7 cellular contexts compared by ENCODE assay signal in genomic region chr2:113080134-113080533, GRCh38. TPM values are rescaled to one million over a fixed set of nuclear protein-coding genes. Genes with fewer than 3 reads are reported as not detected.
DNase-seq lines count a peak whose midpoint lies in the region; ATAC-seq and TF ChIP-seq lines count a peak whose summit lies in the region.

No MANE protein-coding gene starts in this region.

- TF ChIP-seq CTCF in GM13976 (IDR thresholded peaks at IDR 0.05; ENCODE audit: borderline replicate concordance, control extremely low read depth, extremely low read depth, insufficient read depth, missing control alignments) = peak; percentile 68
- peak; percentile 88 for TF ChIP-seq CTCF in endodermal cell (conservative IDR thresholded peaks at IDR 0.05)

- CTCF ChIA-PET in activated CD4-positive, alpha-beta T cell treated with anti-CD3 and anti-CD28 coated beads for 36 hours (lab: Charles Lee) = interaction anchor here (0.6 to 10.3 kb wide), 45 partner anchors 8 to 446 kb away, joined by 3 to 148 read pairs (median 5); partner anchors contain the start of gene PSD4
- CTCF ChIA-PET in naive thymus-derived CD4-positive, alpha-beta T cell (lab: Charles Lee) = interaction anchor here (0.6 to 1.7 kb wide), 12 partner anchors 12 to 296 kb away, joined by 3 to 8 read pairs (median 4); partner anchors contain the start of gene IL1F10

- no peaks in the 10 kb centered on the region for H3K9me3 Mint-ChIP-seq in activated CD4-positive, alpha-beta T cell treated with anti-CD3 and anti-CD28 coated beads for 36 hours (ENCODE audit: low read depth)
- H3K9me3 Mint-ChIP-seq in endodermal cell = no peaks in the 10 kb centered on the region
- no peaks in the 10 kb centered on the region for H3K9me3 Mint-ChIP-seq in naive thymus-derived CD4-positive, alpha-beta T cell

- no peak overlapping the region for H3K9ac ChIP-seq in endodermal cell (ENCODE audit: extremely low read depth, low read length, poor library complexity, severe bottlenecking)

- H3K36me3 ChIP-seq in endodermal cell (ENCODE audit: control insufficient read depth, insufficient read depth, low read length) = no peaks in the 10 kb centered on the region
- H3K36me3 ChIP-seq in naive thymus-derived CD4-positive, alpha-beta T cell (ENCODE audit: control insufficient read depth in 2 of 3, insufficient read depth in 3 of 3, low read length in 3 of 3) = no peaks in the 10 kb centered on the region

- H3K4me3 ChIP-seq in endodermal cell (ENCODE audit: low read length) = no peak overlapping the region
- H3K4me3 ChIP-seq in naive thymus-derived CD4-positive, alpha-beta T cell (ENCODE audit: low read length) = no peak overlapping the region

- no peaks in the 10 kb centered on the region for H3K9me3 ChIP-seq in endodermal cell (ENCODE audit: control insufficient read depth, low read length)
- H3K9me3 ChIP-seq in naive thymus-derived CD4-positive, alpha-beta T cell (ENCODE audit: control insufficient read depth in 2 of 3, low read length in 3 of 3) = no peaks in the 10 kb centered on the region

- no peaks in the 10 kb centered on the region for H3K27me3 Mint-ChIP-seq in activated CD4-positive, alpha-beta T cell treated with anti-CD3 and anti-CD28 coated beads for 36 hours
- peaks cover 36% of the 10 kb centered on the region for H3K27me3 Mint-ChIP-seq in endodermal cell (ENCODE audit: insufficient read depth)
- H3K27me3 Mint-ChIP-seq in naive thymus-derived CD4-positive, alpha-beta T cell = peaks cover 0 to 7% (median 0%) of the 10 kb centered on the region in 5 donors

- no peak overlapping the region for H3K4me3 Mint-ChIP-seq in activated CD4-positive, alpha-beta T cell treated with anti-CD3 and anti-CD28 coated beads for 36 hours
- no peak overlapping the region for H3K4me3 Mint-ChIP-seq in endodermal cell
- H3K4me3 Mint-ChIP-seq in naive thymus-derived CD4-positive, alpha-beta T cell = no peak overlapping the region

- 0 to 45% methylated on average over 2 to 9 of the region's 9 CpGs for WGBS in endodermal cell (ENCODE audit: insufficient coverage in 1 of 2, insufficient read length in 1 of 2), 2 experiments

- peak; percentile 43 for DNase-seq in GM13976 (ENCODE audit: low spot score)
- DNase-seq in M059J (ENCODE audit: low read depth) = peak; percentile 44
- DNase-seq in activated CD4-positive, alpha-beta T cell treated with anti-CD3 and anti-CD28 coated beads for 36 hours = peak; percentile 73
- DNase-seq in endodermal cell = peak; percentile 91
- DNase-seq in naive thymus-derived CD4-positive, alpha-beta T cell = peak in 7 of 9 donors; percentile 26 to 55 (median 35)
- DNase-seq in GDM1 (lab: John Stamatoyannopoulos, UW) = no peak

- no peak overlapping the region for H3K27ac ChIP-seq in endodermal cell (ENCODE audit: low read depth, low read length)
- H3K27ac ChIP-seq in naive thymus-derived CD4-positive, alpha-beta T cell (ENCODE audit: low read depth, low read length) = no peak overlapping the region

- intact Hi-C loops in activated CD4-positive, alpha-beta T cell treated with anti-CD3 and anti-CD28 coated beads for 36 hours (cut with DNase I, micrococcal nuclease) = loop anchor here (1.0 to 5.0 kb wide), 6 partner anchors 58 to 292 kb away; no protein-coding TSS in a partner anchor
- intact Hi-C loops in naive thymus-derived CD4-positive, alpha-beta T cell (cut with micrococcal nuclease) = loop anchor here (1.0 to 5.0 kb wide), 7 partner anchors 37 to 292 kb away; no protein-coding TSS in a partner anchor

- H3K27ac Mint-ChIP-seq in activated CD4-positive, alpha-beta T cell treated with anti-CD3 and anti-CD28 coated beads for 36 hours = no peak overlapping the region
- no peak overlapping the region for H3K27ac Mint-ChIP-seq in endodermal cell
- no peak overlapping the region for H3K27ac Mint-ChIP-seq in naive thymus-derived CD4-positive, alpha-beta T cell

- H3K27me3 ChIP-seq in endodermal cell (ENCODE audit: control insufficient read depth, insufficient read depth, low read length, poor library complexity, severe bottlenecking) = peaks cover 36% of the 10 kb centered on the region
- no peaks in the 10 kb centered on the region for H3K27me3 ChIP-seq in naive thymus-derived CD4-positive, alpha-beta T cell (ENCODE audit: control insufficient read depth in 2 of 2, insufficient read depth in 2 of 2, low read length in 2 of 2)

- H3K4me1 ChIP-seq in endodermal cell (ENCODE audit: control insufficient read depth, insufficient read depth, low read length) = no peaks in the 10 kb centered on the region
- no peaks in the 10 kb centered on the region for H3K4me1 ChIP-seq in naive thymus-derived CD4-positive, alpha-beta T cell (ENCODE audit: control insufficient read depth in 2 of 2, insufficient read depth in 2 of 2, low read length in 2 of 2)

- no peaks in the 10 kb centered on the region for H3K36me3 Mint-ChIP-seq in activated CD4-positive, alpha-beta T cell treated with anti-CD3 and anti-CD28 coated beads for 36 hours (ENCODE audit: low read depth)
- no peaks in the 10 kb centered on the region for H3K36me3 Mint-ChIP-seq in endodermal cell (ENCODE audit: low read depth)
- peaks cover 0 to 2% (median 0%) of the 10 kb centered on the region in 5 donors for H3K36me3 Mint-ChIP-seq in naive thymus-derived CD4-positive, alpha-beta T cell

- peaks cover 15% of the 10 kb centered on the region for H3K4me1 Mint-ChIP-seq in activated CD4-positive, alpha-beta T cell treated with anti-CD3 and anti-CD28 coated beads for 36 hours
- H3K4me1 Mint-ChIP-seq in endodermal cell = no peaks in the 10 kb centered on the region
- peaks cover 2 to 13% (median 4%) of the 10 kb centered on the region in 7 donors for H3K4me1 Mint-ChIP-seq in naive thymus-derived CD4-positive, alpha-beta T cell

- ATAC-seq in activated CD4-positive, alpha-beta T cell treated with anti-CD3 and anti-CD28 coated beads for 36 hours = peak; percentile 73
- ATAC-seq in naive thymus-derived CD4-positive, alpha-beta T cell = peak; percentile 69
- no peak for ATAC-seq in GM21737 (IDR thresholded peaks at IDR 0.05; ENCODE audit: unreplicated experiment)

- POLR2A ChIA-PET in activated CD4-positive, alpha-beta T cell treated with anti-CD3 and anti-CD28 coated beads for 36 hours (lab: Charles Lee) = interaction anchor here (0.6 kb wide), 1 partner anchor 9 kb away, joined by 3 read pairs; no protein-coding TSS in a partner anchor
- POLR2A ChIA-PET in naive thymus-derived CD4-positive, alpha-beta T cell (lab: Charles Lee) = interaction anchor here (0.8 to 1.2 kb wide), 2 partner anchors 13 to 124 kb away, joined by 3 read pairs; no protein-coding TSS in a partner anchor

- in situ Hi-C loops in GM13976 (cut with MboI; ENCODE audit: low sequenced_read_pairs, unreplicated experiment) = no loop called here

RNA-seq across cellular contexts. Expression of gene IL1F10, which starts 12.4 kb away (rescaled TPM):
- not detected in 2 replicates for total RNA-seq in M059J (2014; rRNA removed; shearing (Covaris generic))
- not detected for total RNA-seq in activated CD4-positive, alpha-beta T cell treated with anti-CD3 and anti-CD28 coated beads for 36 hours
- total RNA-seq in endodermal cell = not detected
- not detected for polyA plus RNA-seq in endodermal cell (2013, experiment 1 of 2)
- not detected for polyA plus RNA-seq in endodermal cell (2013, experiment 2 of 2)
- not detected for total RNA-seq in naive thymus-derived CD4-positive, alpha-beta T cell
- polyA plus RNA-seq in naive thymus-derived CD4-positive, alpha-beta T cell = not detected

RNA-seq across cellular contexts. Expression of gene IL36RN, which starts 21.1 kb away (rescaled TPM):
- 0.02 TPM in 1 of 2 replicates, not detected in the other for total RNA-seq in M059J (2014; rRNA removed; shearing (Covaris generic))
- not detected for total RNA-seq in activated CD4-positive, alpha-beta T cell treated with anti-CD3 and anti-CD28 coated beads for 36 hours
- total RNA-seq in endodermal cell = not detected
- polyA plus RNA-seq in endodermal cell (2013, experiment 1 of 2) = not detected
- not detected for polyA plus RNA-seq in endodermal cell (2013, experiment 2 of 2)
- total RNA-seq in naive thymus-derived CD4-positive, alpha-beta T cell = under 1 TPM in 1 of 5 experiments, not detected in 4; 0.07 TPM
- not detected for polyA plus RNA-seq in naive thymus-derived CD4-positive, alpha-beta T cell

RNA-seq across cellular contexts. Expression of gene IL36B, which starts 27.5 kb away (rescaled TPM):
- not detected in 2 replicates for total RNA-seq in M059J (2014; rRNA removed; shearing (Covaris generic))
- total RNA-seq in activated CD4-positive, alpha-beta T cell treated with anti-CD3 and anti-CD28 coated beads for 36 hours = not detected
- not detected for total RNA-seq in endodermal cell
- polyA plus RNA-seq in endodermal cell (2013, experiment 1 of 2) = not detected
- not detected for polyA plus RNA-seq in endodermal cell (2013, experiment 2 of 2)
- total RNA-seq in naive thymus-derived CD4-positive, alpha-beta T cell = not detected
- polyA plus RNA-seq in naive thymus-derived CD4-positive, alpha-beta T cell = not detected

RNA-seq across cellular contexts. Expression of gene IL1RN, which starts 47.3 kb away (rescaled TPM):
- 0.05 TPM in 1 of 2 replicates, not detected in the other for total RNA-seq in M059J (2014; rRNA removed; shearing (Covaris generic))
- total RNA-seq in activated CD4-positive, alpha-beta T cell treated with anti-CD3 and anti-CD28 coated beads for 36 hours = 1 to 10 TPM; 4.6 to 4.8 TPM
- total RNA-seq in endodermal cell = not detected
- not detected for polyA plus RNA-seq in endodermal cell (2013, experiment 1 of 2)
- polyA plus RNA-seq in endodermal cell (2013, experiment 2 of 2) = not detected
- 10 to 100 TPM in 1 of 5 experiments, 1 to 10 TPM in 4; 1.7 to 14.3 (median 2.3) TPM for total RNA-seq in naive thymus-derived CD4-positive, alpha-beta T cell
- not detected for polyA plus RNA-seq in naive thymus-derived CD4-positive, alpha-beta T cell
